1 cellular context compared by ENCODE assay signal in the genomic region with DNA sequence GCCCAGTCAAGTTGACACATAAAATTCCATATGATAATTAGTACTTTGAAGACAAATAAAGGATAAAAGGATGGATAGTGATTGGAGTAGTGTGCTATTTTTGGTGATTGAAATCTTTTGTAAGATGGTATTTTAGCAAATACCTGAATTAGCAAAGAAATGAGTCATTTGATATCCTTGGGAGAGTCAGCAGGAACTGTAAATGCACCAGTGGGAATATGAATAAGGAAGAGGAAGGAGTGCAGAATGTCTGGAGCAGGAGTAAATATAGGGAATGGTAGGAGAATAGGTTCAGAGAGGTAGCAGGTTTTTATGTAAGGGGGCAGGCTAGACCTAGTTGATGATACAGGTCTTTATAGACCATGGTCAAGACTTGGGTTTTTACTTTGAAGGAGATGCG.
TF ChIP-seq lines count a peak whose summit lies in the region.

No MANE protein-coding gene starts in this region.

TF ChIP-seq in IMR-90, 13 proteins besides CTCF, POLR2A, EP300 and RAD21 (continued from another document):
- no peak for TF ChIP-seq CEBPB (IDR thresholded peaks at IDR 0.05; ENCODE audit: low read depth, low read length)
- TF ChIP-seq CHD1 (IDR thresholded peaks at IDR 0.05; ENCODE audit: low read depth, low read length), result no peak
- no peak for TF ChIP-seq NFE2L2 (IDR thresholded peaks at IDR 0.05; ENCODE audit: low read depth, low read length)
- no peak for TF ChIP-seq RFX5 (IDR thresholded peaks at IDR 0.05; ENCODE audit: low read depth, low read length)
- no peak for TF ChIP-seq SMC3 (IDR thresholded peaks at IDR 0.05; ENCODE audit: low read depth, low read length)
- TF ChIP-seq BHLHE40 (IDR thresholded peaks at IDR 0.05; ENCODE audit: low read depth, low read length), result no peak
- TF ChIP-seq, protein P1, sequence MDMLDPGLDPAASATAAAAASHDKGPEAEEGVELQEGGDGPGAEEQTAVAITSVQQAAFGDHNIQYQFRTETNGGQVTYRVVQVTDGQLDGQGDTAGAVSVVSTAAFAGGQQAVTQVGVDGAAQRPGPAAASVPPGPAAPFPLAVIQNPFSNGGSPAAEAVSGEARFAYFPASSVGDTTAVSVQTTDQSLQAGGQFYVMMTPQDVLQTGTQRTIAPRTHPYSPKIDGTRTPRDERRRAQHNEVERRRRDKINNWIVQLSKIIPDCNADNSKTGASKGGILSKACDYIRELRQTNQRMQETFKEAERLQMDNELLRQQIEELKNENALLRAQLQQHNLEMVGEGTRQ (IDR thresholded peaks at IDR 0.05; ENCODE audit: low read depth, low read length), result no peak
- no peak for TF ChIP-seq MXI1 (IDR thresholded peaks at IDR 0.05; ENCODE audit: borderline replicate concordance, low read depth, low read length)
- TF ChIP-seq RCOR1 (IDR thresholded peaks at IDR 0.05; ENCODE audit: insufficient replicate concordance, low read length), result no peak
